In the genomic region with DNA sequence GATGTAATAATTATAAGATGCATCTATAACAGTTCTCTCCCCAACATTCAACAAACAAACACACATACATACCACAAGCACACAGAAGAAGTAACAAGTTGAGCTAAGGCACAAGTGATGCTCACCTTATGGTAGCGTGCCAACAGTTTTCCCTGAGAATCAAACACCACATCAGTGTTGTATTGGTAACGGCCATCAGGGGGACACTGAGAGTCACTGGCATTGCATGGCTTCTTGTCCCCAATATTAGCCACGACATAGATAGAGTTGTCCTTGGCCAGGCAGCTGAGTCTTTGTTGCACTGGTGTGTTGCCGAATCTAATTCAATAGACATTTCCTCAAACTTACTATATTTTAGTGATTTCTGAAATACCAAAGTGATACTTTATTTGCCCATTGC, we compare ENCODE assay signal across 2 cellular contexts.
TF ChIP-seq lines count a peak whose summit lies in the region.

No MANE protein-coding gene starts in this region.

TF ChIP-seq in GM23338, 12 proteins besides CTCF, POLR2A, EP300 and RAD21 (continues in another document):
- no peak for TF ChIP-seq JUNB (IDR thresholded peaks at IDR 0.05; ENCODE audit: unreplicated experiment)
- TF ChIP-seq, protein P1, sequence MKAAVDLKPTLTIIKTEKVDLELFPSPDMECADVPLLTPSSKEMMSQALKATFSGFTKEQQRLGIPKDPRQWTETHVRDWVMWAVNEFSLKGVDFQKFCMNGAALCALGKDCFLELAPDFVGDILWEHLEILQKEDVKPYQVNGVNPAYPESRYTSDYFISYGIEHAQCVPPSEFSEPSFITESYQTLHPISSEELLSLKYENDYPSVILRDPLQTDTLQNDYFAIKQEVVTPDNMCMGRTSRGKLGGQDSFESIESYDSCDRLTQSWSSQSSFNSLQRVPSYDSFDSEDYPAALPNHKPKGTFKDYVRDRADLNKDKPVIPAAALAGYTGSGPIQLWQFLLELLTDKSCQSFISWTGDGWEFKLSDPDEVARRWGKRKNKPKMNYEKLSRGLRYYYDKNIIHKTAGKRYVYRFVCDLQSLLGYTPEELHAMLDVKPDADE (IDR thresholded peaks at IDR 0.05): no peak
- TF ChIP-seq STAT1 (IDR thresholded peaks at IDR 0.05; ENCODE audit: unreplicated experiment): no peak
- no peak for TF ChIP-seq CREB1 (CRISPR knock-in tag; IDR thresholded peaks at IDR 0.05; ENCODE audit: low read depth)
- TF ChIP-seq NANOG (IDR thresholded peaks at IDR 0.05; ENCODE audit: borderline replicate concordance): no peak
- TF ChIP-seq, protein P2, sequence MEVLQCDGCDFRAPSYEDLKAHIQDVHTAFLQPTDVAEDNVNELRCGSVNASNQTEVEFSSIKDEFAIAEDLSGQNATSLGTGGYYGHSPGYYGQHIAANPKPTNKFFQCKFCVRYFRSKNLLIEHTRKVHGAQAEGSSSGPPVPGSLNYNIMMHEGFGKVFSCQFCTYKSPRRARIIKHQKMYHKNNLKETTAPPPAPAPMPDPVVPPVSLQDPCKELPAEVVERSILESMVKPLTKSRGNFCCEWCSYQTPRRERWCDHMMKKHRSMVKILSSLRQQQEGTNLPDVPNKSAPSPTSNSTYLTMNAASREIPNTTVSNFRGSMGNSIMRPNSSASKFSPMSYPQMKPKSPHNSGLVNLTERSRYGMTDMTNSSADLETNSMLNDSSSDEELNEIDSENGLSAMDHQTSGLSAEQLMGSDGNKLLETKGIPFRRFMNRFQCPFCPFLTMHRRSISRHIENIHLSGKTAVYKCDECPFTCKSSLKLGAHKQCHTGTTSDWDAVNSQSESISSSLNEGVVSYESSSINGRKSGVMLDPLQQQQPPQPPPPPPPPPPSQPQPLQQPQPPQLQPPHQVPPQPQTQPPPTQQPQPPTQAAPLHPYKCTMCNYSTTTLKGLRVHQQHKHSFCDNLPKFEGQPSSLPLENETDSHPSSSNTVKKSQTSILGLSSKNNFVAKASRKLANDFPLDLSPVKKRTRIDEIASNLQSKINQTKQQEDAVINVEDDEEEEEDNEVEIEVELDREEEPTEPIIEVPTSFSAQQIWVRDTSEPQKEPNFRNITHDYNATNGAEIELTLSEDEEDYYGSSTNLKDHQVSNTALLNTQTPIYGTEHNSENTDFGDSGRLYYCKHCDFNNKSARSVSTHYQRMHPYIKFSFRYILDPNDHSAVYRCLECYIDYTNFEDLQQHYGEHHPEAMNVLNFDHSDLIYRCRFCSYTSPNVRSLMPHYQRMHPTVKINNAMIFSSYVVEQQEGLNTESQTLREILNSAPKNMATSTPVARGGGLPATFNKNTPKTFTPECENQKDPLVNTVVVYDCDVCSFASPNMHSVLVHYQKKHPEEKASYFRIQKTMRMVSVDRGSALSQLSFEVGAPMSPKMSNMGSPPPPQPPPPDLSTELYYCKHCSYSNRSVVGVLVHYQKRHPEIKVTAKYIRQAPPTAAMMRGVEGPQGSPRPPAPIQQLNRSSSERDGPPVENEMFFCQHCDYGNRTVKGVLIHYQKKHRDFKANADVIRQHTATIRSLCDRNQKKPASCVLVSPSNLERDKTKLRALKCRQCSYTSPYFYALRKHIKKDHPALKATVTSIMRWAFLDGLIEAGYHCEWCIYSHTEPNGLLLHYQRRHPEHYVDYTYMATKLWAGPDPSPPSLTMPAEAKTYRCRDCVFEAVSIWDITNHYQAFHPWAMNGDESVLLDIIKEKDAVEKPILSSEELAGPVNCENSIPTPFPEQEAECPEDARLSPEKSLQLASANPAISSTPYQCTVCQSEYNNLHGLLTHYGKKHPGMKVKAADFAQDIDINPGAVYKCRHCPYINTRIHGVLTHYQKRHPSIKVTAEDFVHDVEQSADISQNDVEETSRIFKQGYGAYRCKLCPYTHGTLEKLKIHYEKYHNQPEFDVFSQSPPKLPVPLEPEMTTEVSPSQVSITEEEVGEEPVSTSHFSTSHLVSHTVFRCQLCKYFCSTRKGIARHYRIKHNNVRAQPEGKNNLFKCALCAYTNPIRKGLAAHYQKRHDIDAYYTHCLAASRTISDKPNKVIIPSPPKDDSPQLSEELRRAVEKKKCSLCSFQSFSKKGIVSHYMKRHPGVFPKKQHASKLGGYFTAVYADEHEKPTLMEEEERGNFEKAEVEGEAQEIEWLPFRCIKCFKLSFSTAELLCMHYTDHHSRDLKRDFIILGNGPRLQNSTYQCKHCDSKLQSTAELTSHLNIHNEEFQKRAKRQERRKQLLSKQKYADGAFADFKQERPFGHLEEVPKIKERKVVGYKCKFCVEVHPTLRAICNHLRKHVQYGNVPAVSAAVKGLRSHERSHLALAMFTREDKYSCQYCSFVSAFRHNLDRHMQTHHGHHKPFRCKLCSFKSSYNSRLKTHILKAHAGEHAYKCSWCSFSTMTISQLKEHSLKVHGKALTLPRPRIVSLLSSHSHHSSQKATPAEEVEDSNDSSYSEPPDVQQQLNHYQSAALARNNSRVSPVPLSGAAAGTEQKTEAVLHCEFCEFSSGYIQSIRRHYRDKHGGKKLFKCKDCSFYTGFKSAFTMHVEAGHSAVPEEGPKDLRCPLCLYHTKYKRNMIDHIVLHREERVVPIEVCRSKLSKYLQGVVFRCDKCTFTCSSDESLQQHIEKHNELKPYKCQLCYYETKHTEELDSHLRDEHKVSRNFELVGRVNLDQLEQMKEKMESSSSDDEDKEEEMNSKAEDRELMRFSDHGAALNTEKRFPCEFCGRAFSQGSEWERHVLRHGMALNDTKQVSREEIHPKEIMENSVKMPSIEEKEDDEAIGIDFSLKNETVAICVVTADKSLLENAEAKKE (CRISPR knock-in tag; IDR thresholded peaks at IDR 0.05): no peak
- no peak for TF ChIP-seq ZNF114 (CRISPR knock-in tag; IDR thresholded peaks at IDR 0.05)
- TF ChIP-seq EZH2 (IDR thresholded peaks at IDR 0.05; ENCODE audit: low read depth, unreplicated experiment): no peak
- no peak for TF ChIP-seq EZH2phosphoT487 (IDR thresholded peaks at IDR 0.05; ENCODE audit: unreplicated experiment)
- TF ChIP-seq, protein P3, sequence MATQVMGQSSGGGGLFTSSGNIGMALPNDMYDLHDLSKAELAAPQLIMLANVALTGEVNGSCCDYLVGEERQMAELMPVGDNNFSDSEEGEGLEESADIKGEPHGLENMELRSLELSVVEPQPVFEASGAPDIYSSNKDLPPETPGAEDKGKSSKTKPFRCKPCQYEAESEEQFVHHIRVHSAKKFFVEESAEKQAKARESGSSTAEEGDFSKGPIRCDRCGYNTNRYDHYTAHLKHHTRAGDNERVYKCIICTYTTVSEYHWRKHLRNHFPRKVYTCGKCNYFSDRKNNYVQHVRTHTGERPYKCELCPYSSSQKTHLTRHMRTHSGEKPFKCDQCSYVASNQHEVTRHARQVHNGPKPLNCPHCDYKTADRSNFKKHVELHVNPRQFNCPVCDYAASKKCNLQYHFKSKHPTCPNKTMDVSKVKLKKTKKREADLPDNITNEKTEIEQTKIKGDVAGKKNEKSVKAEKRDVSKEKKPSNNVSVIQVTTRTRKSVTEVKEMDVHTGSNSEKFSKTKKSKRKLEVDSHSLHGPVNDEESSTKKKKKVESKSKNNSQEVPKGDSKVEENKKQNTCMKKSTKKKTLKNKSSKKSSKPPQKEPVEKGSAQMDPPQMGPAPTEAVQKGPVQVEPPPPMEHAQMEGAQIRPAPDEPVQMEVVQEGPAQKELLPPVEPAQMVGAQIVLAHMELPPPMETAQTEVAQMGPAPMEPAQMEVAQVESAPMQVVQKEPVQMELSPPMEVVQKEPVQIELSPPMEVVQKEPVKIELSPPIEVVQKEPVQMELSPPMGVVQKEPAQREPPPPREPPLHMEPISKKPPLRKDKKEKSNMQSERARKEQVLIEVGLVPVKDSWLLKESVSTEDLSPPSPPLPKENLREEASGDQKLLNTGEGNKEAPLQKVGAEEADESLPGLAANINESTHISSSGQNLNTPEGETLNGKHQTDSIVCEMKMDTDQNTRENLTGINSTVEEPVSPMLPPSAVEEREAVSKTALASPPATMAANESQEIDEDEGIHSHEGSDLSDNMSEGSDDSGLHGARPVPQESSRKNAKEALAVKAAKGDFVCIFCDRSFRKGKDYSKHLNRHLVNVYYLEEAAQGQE (IDR thresholded peaks at IDR 0.05; ENCODE audit: unreplicated experiment): no peak

TF ChIP-seq in HepG2, 621 proteins besides CTCF, POLR2A, EP300 and RAD21:
- no peak for TF ChIP-seq ZNF510 (CRISPR knock-in tag; IDR thresholded peaks at IDR 0.05; ENCODE audit: low read depth)
- peak; percentile 34; the same call in 1 of the 2 replicates for TF ChIP-seq STAG1 (CRISPR knock-in tag; IDR thresholded peaks at IDR 0.05)
- TF ChIP-seq, protein P4, sequence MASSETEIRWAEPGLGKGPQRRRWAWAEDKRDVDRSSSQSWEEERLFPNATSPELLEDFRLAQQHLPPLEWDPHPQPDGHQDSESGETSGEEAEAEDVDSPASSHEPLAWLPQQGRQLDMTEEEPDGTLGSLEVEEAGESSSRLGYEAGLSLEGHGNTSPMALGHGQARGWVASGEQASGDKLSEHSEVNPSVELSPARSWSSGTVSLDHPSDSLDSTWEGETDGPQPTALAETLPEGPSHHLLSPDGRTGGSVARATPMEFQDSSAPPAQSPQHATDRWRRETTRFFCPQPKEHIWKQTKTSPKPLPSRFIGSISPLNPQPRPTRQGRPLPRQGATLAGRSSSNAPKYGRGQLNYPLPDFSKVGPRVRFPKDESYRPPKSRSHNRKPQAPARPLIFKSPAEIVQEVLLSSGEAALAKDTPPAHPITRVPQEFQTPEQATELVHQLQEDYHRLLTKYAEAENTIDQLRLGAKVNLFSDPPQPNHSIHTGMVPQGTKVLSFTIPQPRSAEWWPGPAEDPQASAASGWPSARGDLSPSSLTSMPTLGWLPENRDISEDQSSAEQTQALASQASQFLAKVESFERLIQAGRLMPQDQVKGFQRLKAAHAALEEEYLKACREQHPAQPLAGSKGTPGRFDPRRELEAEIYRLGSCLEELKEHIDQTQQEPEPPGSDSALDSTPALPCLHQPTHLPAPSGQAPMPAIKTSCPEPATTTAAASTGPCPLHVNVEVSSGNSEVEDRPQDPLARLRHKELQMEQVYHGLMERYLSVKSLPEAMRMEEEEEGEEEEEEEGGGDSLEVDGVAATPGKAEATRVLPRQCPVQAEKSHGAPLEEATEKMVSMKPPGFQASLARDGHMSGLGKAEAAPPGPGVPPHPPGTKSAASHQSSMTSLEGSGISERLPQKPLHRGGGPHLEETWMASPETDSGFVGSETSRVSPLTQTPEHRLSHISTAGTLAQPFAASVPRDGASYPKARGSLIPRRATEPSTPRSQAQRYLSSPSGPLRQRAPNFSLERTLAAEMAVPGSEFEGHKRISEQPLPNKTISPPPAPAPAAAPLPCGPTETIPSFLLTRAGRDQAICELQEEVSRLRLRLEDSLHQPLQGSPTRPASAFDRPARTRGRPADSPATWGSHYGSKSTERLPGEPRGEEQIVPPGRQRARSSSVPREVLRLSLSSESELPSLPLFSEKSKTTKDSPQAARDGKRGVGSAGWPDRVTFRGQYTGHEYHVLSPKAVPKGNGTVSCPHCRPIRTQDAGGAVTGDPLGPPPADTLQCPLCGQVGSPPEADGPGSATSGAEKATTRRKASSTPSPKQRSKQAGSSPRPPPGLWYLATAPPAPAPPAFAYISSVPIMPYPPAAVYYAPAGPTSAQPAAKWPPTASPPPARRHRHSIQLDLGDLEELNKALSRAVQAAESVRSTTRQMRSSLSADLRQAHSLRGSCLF (CRISPR knock-in tag; IDR thresholded peaks at IDR 0.05; ENCODE audit: borderline replicate concordance): no peak
- TF ChIP-seq SP2 (CRISPR knock-in tag; IDR thresholded peaks at IDR 0.05): no peak
- no peak for TF ChIP-seq SIN3A (IDR thresholded peaks at IDR 0.05; ENCODE audit: borderline replicate concordance, low read depth, low read length)
- no peak for TF ChIP-seq ZNF430 (CRISPR knock-in tag; IDR thresholded peaks at IDR 0.05)
- no peak for TF ChIP-seq MTA1 (CRISPR knock-in tag; IDR thresholded peaks at IDR 0.05; ENCODE audit: borderline replicate concordance)
- no peak for TF ChIP-seq ZNF3 (CRISPR knock-in tag; IDR thresholded peaks at IDR 0.05)
- no peak for TF ChIP-seq CHCHD3 (CRISPR knock-in tag; IDR thresholded peaks at IDR 0.05)
- no peak for TF ChIP-seq JDP2 (CRISPR knock-in tag; IDR thresholded peaks at IDR 0.05; ENCODE audit: borderline replicate concordance)
- TF ChIP-seq ASH2L (IDR thresholded peaks at IDR 0.05; ENCODE audit: insufficient read length, low read depth, low read length): peak; percentile 20
- 0 out of 2 replicates have a peak, but pooled peaks have one; percentile 22 for TF ChIP-seq ATF7 (IDR thresholded peaks at IDR 0.05)
- no peak for TF ChIP-seq ATF7 (CRISPR knock-in tag; IDR thresholded peaks at IDR 0.05)
- TF ChIP-seq ZNF816 (CRISPR knock-in tag; IDR thresholded peaks at IDR 0.05; ENCODE audit: borderline replicate concordance): no peak
- TF ChIP-seq ZNF737 (CRISPR knock-in tag; IDR thresholded peaks at IDR 0.05; ENCODE audit: borderline replicate concordance): no peak
- no peak for TF ChIP-seq XRCC5 (optimal IDR thresholded peaks at IDR 0.05; ENCODE audit: low read length)
- TF ChIP-seq, protein P5, sequence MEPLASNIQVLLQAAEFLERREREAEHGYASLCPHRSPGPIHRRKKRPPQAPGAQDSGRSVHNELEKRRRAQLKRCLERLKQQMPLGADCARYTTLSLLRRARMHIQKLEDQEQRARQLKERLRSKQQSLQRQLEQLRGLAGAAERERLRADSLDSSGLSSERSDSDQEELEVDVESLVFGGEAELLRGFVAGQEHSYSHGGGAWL (CRISPR knock-in tag; IDR thresholded peaks at IDR 0.05): no peak
- TF ChIP-seq ZNF17 (CRISPR knock-in tag; IDR thresholded peaks at IDR 0.05): no peak
